14 cellular contexts compared by ENCODE assay signal in genomic region chr3:59469948-59470723, GRCh38.
DNase-seq lines count a peak whose midpoint lies in the region; ATAC-seq and TF ChIP-seq lines count a peak whose summit lies in the region.
"Had no signal": no experiment of that assay in that cellular context is flagged by ENCODE, and none has a peak within 500 bp of the region (broad histone marks: within the 10 kb centered on the region; RNA-seq: fewer than 3 reads in every experiment).

No MANE protein-coding gene starts in this region.

- peak overlapping the region; percentile 67 for H3K27ac Mint-ChIP-seq in activated naive CD4-positive, alpha-beta T cell treated with anti-CD3 and anti-CD28 coated beads, Interleukin-2, amount 10 ng/mL, durations not matched to agents 7 days and 5 days

- H3K4me1 Mint-ChIP-seq in activated naive CD4-positive, alpha-beta T cell treated with anti-CD3 and anti-CD28 coated beads, Interleukin-2, amount 10 ng/mL, durations not matched to agents 7 days and 5 days = peaks cover 25% of the 10 kb centered on the region

- in situ Hi-C loops in ACHN (cut with HindIII; ENCODE audit: low pct_ligation_motif_present, low pct_unique_long_range_greater_than_20kb, low sequenced_read_pairs) = no loop called here

- no peaks in the 10 kb centered on the region for H3K4me1 ChIP-seq in suprapubic skin
- H3K4me1 ChIP-seq in tibial nerve = no peaks in the 10 kb centered on the region
- H3K4me1 ChIP-seq: prostate gland had no signal

- no peaks in the 10 kb centered on the region for H3K36me3 ChIP-seq in suprapubic skin
- no peaks in the 10 kb centered on the region for H3K36me3 ChIP-seq in tibial nerve
- H3K36me3 ChIP-seq: prostate gland had no signal

- H3K4me3 Mint-ChIP-seq in activated naive CD4-positive, alpha-beta T cell treated with anti-CD3 and anti-CD28 coated beads, Interleukin-2, amount 10 ng/mL, durations not matched to agents 7 days and 5 days = no peak overlapping the region

- TF ChIP-seq EP300 in suprapubic skin (IDR thresholded peaks at IDR 0.05) (no peak), tibial nerve (IDR thresholded peaks at IDR 0.05) (no peak)

- H3K27me3 ChIP-seq in suprapubic skin (no peaks in the 10 kb centered on the region), tibial nerve (no peaks in the 10 kb centered on the region)

- ATAC-seq in activated CD4-positive, CD25-positive, alpha-beta regulatory T cell treated with anti-CD3 and anti-CD28 coated beads, Interleukin-2, amount 50 U/mL, for 24 hours = peak; percentile 75 to 85

- peaks cover 9% of the 10 kb centered on the region for H3K9me3 ChIP-seq in suprapubic skin
- no peaks in the 10 kb centered on the region for H3K9me3 ChIP-seq in tibial nerve
- H3K9me3 ChIP-seq: prostate gland had no signal

- peaks cover 35% of the 10 kb centered on the region for H3K9me3 Mint-ChIP-seq in activated naive CD4-positive, alpha-beta T cell treated with anti-CD3 and anti-CD28 coated beads, Interleukin-2, amount 10 ng/mL, durations not matched to agents 7 days and 5 days

- H3K27me3 Mint-ChIP-seq in activated naive CD4-positive, alpha-beta T cell treated with anti-CD3 and anti-CD28 coated beads, Interleukin-2, amount 10 ng/mL, durations not matched to agents 7 days and 5 days = no peaks in the 10 kb centered on the region

- DNase-seq in activated CD4-positive, CD25-positive, alpha-beta regulatory T cell treated with anti-CD3 and anti-CD28 coated beads, Interleukin-2, amount 50 U/mL, for 72 hours = no peak
- DNase-seq in HS-5 (ENCODE audit: low read depth) = peak; percentile 16
- DNase-seq in activated naive CD4-positive, alpha-beta T cell treated with anti-CD3 and anti-CD28 coated beads, Interleukin-2, amount 10 ng/mL, durations not matched to agents 7 days and 5 days = no peak
- peak; percentile 75 for DNase-seq in kidney tubule cell (ENCODE audit: low spot score)
- no peak for DNase-seq in suprapubic skin (ENCODE audit: low spot score in 2 of 2)
- no peak for DNase-seq in tibial nerve (ENCODE audit: low spot score in 2 of 2)
- no peak for DNase-seq in ACHN
- DNase-seq: DMS 273 treated with DMSO at 0.1 percent for 48 hours, NCI-H2171, RPMI8226 had no signal

- H3K4me3 ChIP-seq in suprapubic skin (no peak overlapping the region), tibial nerve (no peak overlapping the region)
- H3K4me3 ChIP-seq: prostate gland had no signal

- H3K27ac ChIP-seq in suprapubic skin (no peak overlapping the region), tibial nerve (no peak overlapping the region)
- H3K27ac ChIP-seq: 22Rv1, prostate gland, VCaP had no signal

- H3K36me3 Mint-ChIP-seq in activated naive CD4-positive, alpha-beta T cell treated with anti-CD3 and anti-CD28 coated beads, Interleukin-2, amount 10 ng/mL, durations not matched to agents 7 days and 5 days = peaks cover 14% of the 10 kb centered on the region

- TF ChIP-seq CTCF in suprapubic skin (IDR thresholded peaks at IDR 0.05) (no peak), tibial nerve (IDR thresholded peaks at IDR 0.05) (no peak)

- CTCF ChIA-PET in activated naive CD4-positive, alpha-beta T cell treated with anti-CD3 and anti-CD28 coated beads, Interleukin-2, amount 10 ng/mL, durations not matched to agents 7 days and 5 days (lab: Charles Lee) = no interaction called here

- WGBS in suprapubic skin = 72% methylated on average over 2 of the region's 2 CpGs
- 84 to 88% methylated on average over 2 of the region's 2 CpGs for WGBS in tibial nerve, 2 donors

- TF ChIP-seq POLR2A in suprapubic skin (IDR thresholded peaks at IDR 0.05) (no peak), tibial nerve (IDR thresholded peaks at IDR 0.05) (no peak)

Comparison
In these comparisons a context has a peak if more than half of its experiments do, and no peak if none do; other contexts are left out.
1. DNase-seq: peak in HS-5 (single experiment) and kidney tubule cell (single experiment); none in activated CD4-positive, CD25-positive, alpha-beta regulatory T cell treated with anti-CD3 and anti-CD28 coated beads, Interleukin-2, amount 50 U/mL, for 72 hours (single experiment), activated naive CD4-positive, alpha-beta T cell treated with anti-CD3 and anti-CD28 coated beads, Interleukin-2, amount 10 ng/mL, durations not matched to agents 7 days and 5 days (single experiment), suprapubic skin (0 of 2), tibial nerve (0 of 2) and ACHN (single experiment).